In the genomic region with DNA sequence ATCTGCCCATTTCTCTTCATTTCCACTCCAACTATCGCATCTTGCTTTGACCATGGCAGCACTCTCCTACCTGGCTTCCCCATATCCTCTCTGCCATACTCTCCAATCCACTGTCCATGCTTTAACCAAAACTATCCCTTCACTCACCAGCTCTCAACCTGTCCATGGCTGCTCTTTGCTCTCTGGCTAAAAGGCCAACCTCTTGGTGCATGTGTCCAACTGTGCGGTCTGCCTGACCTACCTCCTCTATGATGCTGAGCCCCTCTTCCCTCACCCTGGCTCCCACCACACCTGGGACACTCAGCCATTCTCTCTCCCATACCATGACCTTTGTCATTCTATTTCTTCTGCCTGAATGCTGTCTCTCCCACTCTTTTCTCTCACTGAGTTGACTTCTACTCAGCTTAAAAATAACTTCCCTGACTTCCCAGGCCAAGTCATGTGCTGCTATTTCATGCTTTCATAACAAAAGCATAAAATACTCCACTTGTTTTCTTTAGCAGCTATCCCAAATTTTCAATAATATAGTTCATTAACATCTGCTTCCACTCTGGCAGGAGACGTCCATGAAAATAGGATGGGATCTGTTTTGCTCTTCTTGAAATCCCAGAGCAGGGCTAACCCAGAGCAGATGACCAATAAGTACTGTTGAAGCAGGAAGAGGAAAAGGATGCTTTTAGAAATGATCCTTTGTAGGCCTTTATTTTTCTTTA, we compare ENCODE assay signal across 18 cellular contexts.
"Had no signal": no experiment of that assay in that cellular context is flagged by ENCODE, and none has a peak within 500 bp of the region (broad histone marks: within the 10 kb centered on the region; RNA-seq: fewer than 3 reads in every experiment).

No MANE protein-coding gene starts in this region.

- H3K9me3 ChIP-seq: heart right ventricle, left lung, ovary, testis had no signal

- H3K9me3 Mint-ChIP-seq: effector memory CD8-positive, alpha-beta T cell; memory B cell; natural killer cell treated with Interleukin-12 subunit alpha and Interleukin-12 subunit beta and Interleukin-15 and Interleukin-18, amount 100 ng/mL, for 72 hours had no signal

- H3K4me3 Mint-ChIP-seq: activated CD4-positive, alpha-beta T cell treated with anti-CD3 and anti-CD28 coated beads for 36 hours; activated CD8-positive, alpha-beta T cell treated with anti-CD3 and anti-CD28 coated beads, Interleukin-2, amount 10 ng/mL, durations not matched to agents 7 days and 5 days; activated naive CD8-positive, alpha-beta T cell treated with anti-CD3 and anti-CD28 coated beads, Interleukin-2, amount 10 ng/mL, durations not matched to agents 7 days and 5 days; effector memory CD8-positive, alpha-beta T cell; memory B cell; natural killer cell treated with Interleukin-12 subunit alpha and Interleukin-12 subunit beta and Interleukin-15 and Interleukin-18, amount 100 ng/mL, for 72 hours had no signal

- H3K27ac ChIP-seq: left lung, testis had no signal

- H3K27ac Mint-ChIP-seq: activated CD4-positive, alpha-beta T cell treated with anti-CD3 and anti-CD28 coated beads for 36 hours; activated CD8-positive, alpha-beta T cell treated with anti-CD3 and anti-CD28 coated beads, Interleukin-2, amount 10 ng/mL, durations not matched to agents 7 days and 5 days; activated naive CD8-positive, alpha-beta T cell treated with anti-CD3 and anti-CD28 coated beads, Interleukin-2, amount 10 ng/mL, durations not matched to agents 7 days and 5 days; effector memory CD8-positive, alpha-beta T cell; memory B cell had no signal

- ATAC-seq: activated CD4-positive, alpha-beta T cell treated with anti-CD3 and anti-CD28 coated beads for 36 hours; activated CD8-positive, alpha-beta T cell treated with anti-CD3 and anti-CD28 coated beads, Interleukin-2, amount 10 ng/mL, durations not matched to agents 7 days and 5 days; effector memory CD8-positive, alpha-beta T cell; left lung; natural killer cell treated with Interleukin-12 subunit alpha and Interleukin-12 subunit beta and Interleukin-15 and Interleukin-18, amount 100 ng/mL, for 72 hours; stimulated activated naive CD8-positive, alpha-beta T cell treated with anti-CD3 and anti-CD28 coated beads, Interleukin-15, Interleukin-2, amounts not matched to agents 100 U/mL and 50 U/mL, for 24 hours had no signal

- H3K4me1 Mint-ChIP-seq: activated CD4-positive, alpha-beta T cell treated with anti-CD3 and anti-CD28 coated beads for 36 hours; memory B cell had no signal

- H3K36me3 Mint-ChIP-seq: activated naive CD8-positive, alpha-beta T cell treated with anti-CD3 and anti-CD28 coated beads, Interleukin-2, amount 10 ng/mL, durations not matched to agents 7 days and 5 days; memory B cell; natural killer cell treated with Interleukin-12 subunit alpha and Interleukin-12 subunit beta and Interleukin-15 and Interleukin-18, amount 100 ng/mL, for 72 hours had no signal

- H3K36me3 ChIP-seq: heart right ventricle, left lung, ovary had no signal

- DNase-seq: activated CD4-positive, alpha-beta T cell treated with anti-CD3 and anti-CD28 coated beads for 36 hours; activated CD8-positive, alpha-beta memory T cell treated with anti-CD3 and anti-CD28 coated beads, Interleukin-2, amount 50 U/mL, for 48 hours; activated CD8-positive, alpha-beta T cell treated with anti-CD3 and anti-CD28 coated beads, Interleukin-2, amount 10 ng/mL, durations not matched to agents 7 days and 5 days; activated naive CD8-positive, alpha-beta T cell treated with anti-CD3 and anti-CD28 coated beads, Interleukin-2, amount 10 ng/mL, durations not matched to agents 7 days and 5 days; central memory CD4-positive, alpha-beta T cell; effector memory CD8-positive, alpha-beta T cell; erythroblast; heart right ventricle; islet precursor cell; left lung; ovary; stimulated activated CD4-positive, alpha-beta T cell treated with anti-CD3 and anti-CD28 coated beads, Interleukin-2, amount 100 ng/mL, for 48 hours; stimulated activated naive CD8-positive, alpha-beta T cell treated with anti-CD3 and anti-CD28 coated beads, Interleukin-15, Interleukin-2, amounts not matched to agents 100 U/mL and 50 U/mL, for 24 hours; testis had no signal

- H3K27me3 ChIP-seq: heart right ventricle, left lung, ovary, testis had no signal

- H3K27me3 Mint-ChIP-seq: activated CD4-positive, alpha-beta T cell treated with anti-CD3 and anti-CD28 coated beads for 36 hours; effector memory CD8-positive, alpha-beta T cell; memory B cell; natural killer cell treated with Interleukin-12 subunit alpha and Interleukin-12 subunit beta and Interleukin-15 and Interleukin-18, amount 100 ng/mL, for 72 hours had no signal

- H3K4me1 ChIP-seq: left lung, testis had no signal

- H3K4me3 ChIP-seq: heart right ventricle, left lung, ovary, testis had no signal

- FAIRE-seq: frontal cortex, urothelium cell line had no signal
